In the genomic region with DNA sequence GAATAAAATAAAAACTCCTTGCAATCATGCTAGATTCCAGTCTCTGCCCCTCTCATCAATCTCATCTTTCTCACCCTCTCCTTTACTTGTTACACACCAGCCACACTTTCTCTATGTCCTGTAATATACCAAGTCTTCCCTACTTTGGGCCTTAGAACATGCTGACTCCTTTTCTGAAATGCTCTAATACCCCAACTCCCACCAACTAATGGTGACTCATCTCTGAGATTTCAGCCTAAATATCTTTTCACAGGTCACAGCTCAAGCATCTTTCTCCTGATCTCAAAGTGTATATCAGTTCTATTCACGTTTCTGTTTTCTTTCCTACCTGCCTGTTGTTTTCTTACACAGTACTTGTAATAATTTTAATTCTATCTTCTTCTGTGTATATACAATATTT, we compare ENCODE assay signal across 21 cellular contexts.
"Had no signal": no experiment of that assay in that cellular context is flagged by ENCODE, and none has a peak within 500 bp of the region (broad histone marks: within the 10 kb centered on the region; RNA-seq: fewer than 3 reads in every experiment).

No MANE protein-coding gene starts in this region.

- H3K36me3 Mint-ChIP-seq: activated naive CD8-positive, alpha-beta T cell treated with anti-CD3 and anti-CD28 coated beads for 36 hours; type B pancreatic cell had no signal

- H3K27me3 ChIP-seq: esophagus squamous epithelium, testis had no signal

- H3K27me3 Mint-ChIP-seq: activated B cell treated with CpG ODN at 0.5 μM for 24 hours; activated naive CD8-positive, alpha-beta T cell treated with anti-CD3 and anti-CD28 coated beads for 36 hours; type B pancreatic cell had no signal

- ATAC-seq: activated T-cell treated with anti-CD3 and anti-CD28 coated beads, Interleukin-2, amount 50 U/mL, for 4 hours had no signal

- H3K4me1 Mint-ChIP-seq: activated B cell treated with CpG ODN at 0.5 μM for 24 hours; activated naive CD8-positive, alpha-beta T cell treated with anti-CD3 and anti-CD28 coated beads for 36 hours had no signal

- H3K4me1 ChIP-seq: esophagus squamous epithelium, testis had no signal

- H3K9me3 Mint-ChIP-seq: type B pancreatic cell had no signal

- H3K27ac ChIP-seq: coronary artery, esophagus squamous epithelium, testis had no signal

- H3K27ac Mint-ChIP-seq: activated B cell treated with CpG ODN at 0.5 μM for 24 hours; activated naive CD8-positive, alpha-beta T cell treated with anti-CD3 and anti-CD28 coated beads for 36 hours; activated T-helper 2 cell treated with anti-CD3 and anti-CD28 coated beads, Interferon-gamma antibody, Interleukin-2, Interleukin-4, amounts not matched to agents 10 μg/mL and 5 μg/mL and 100 μg/mL, durations not matched to agents 14 hours and 24 hours and 36 hours; type B pancreatic cell had no signal

- H3K9me3 ChIP-seq: esophagus squamous epithelium, testis had no signal

- H3K4me3 Mint-ChIP-seq: activated B cell treated with CpG ODN at 0.5 μM for 24 hours; activated naive CD8-positive, alpha-beta T cell treated with anti-CD3 and anti-CD28 coated beads for 36 hours; activated T-cell treated with anti-CD3 and anti-CD28 coated beads, Interleukin-2, amount 50 U/mL, for 4 hours; type B pancreatic cell had no signal

- FAIRE-seq: bronchial epithelial cell, kidney had no signal

- H3K4me3 ChIP-seq: coronary artery, esophagus squamous epithelium, testis had no signal

- DNase-seq: activated B cell treated with CpG ODN at 0.5 μM for 24 hours; activated CD4-positive, alpha-beta T cell treated with anti-CD3 and anti-CD28 coated beads for 4 hours; activated CD4-positive, alpha-beta T cell treated with anti-CD3 and anti-CD28 coated beads, Interleukin-2, amount 50 U/mL, for 48 hours; activated CD8-positive, alpha-beta memory T cell treated with anti-CD3 and anti-CD28 coated beads, Interleukin-2, amount 50 U/mL, for 48 hours; activated naive CD4-positive, alpha-beta T cell; activated naive CD8-positive, alpha-beta T cell treated with anti-CD3 and anti-CD28 coated beads for 36 hours; activated T-cell treated with anti-CD3 and anti-CD28 coated beads, Interleukin-2, amount 50 U/mL, for 4 hours; amniotic stem cell; esophagus squamous epithelium; kidney; left ventricle myocardium superior; occipital lobe; posterior cingulate gyrus; stimulated activated CD4-positive, alpha-beta T cell treated with anti-CD3 and anti-CD28 coated beads, Interleukin-2, amount 100 ng/mL, for 48 hours; stimulated activated naive CD4-positive, alpha-beta T cell; T-helper 9 cell; testis had no signal

- H3K36me3 ChIP-seq: esophagus squamous epithelium had no signal
